8 cellular contexts compared by ENCODE assay signal in the genomic region with DNA sequence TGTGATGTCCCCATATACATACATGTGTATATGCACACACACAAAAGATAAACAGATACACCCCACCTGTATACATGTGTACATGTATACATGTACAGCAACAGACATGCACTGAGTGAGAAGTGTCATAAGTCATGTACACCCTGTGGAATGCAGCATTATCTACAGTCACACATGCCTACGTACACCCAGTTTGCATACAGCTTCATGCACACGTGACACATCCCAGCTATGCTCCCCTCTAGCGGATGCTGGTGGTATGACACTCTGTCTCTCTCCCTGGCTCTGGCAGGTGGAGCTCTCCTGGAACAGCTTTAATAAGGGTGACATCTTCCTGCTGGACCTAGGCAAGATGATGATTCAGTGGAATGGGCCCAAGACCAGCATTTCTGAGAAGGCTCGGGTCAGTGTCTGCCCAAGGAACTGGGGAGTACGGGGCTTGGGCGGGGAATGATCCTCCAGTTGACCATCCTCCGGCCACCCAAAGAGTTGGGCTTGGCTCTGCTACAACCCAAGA. TPM values are rescaled to one million over a fixed set of nuclear protein-coding genes. Genes with fewer than 3 reads are reported as not detected.
DNase-seq lines count a peak whose midpoint lies in the region; ATAC-seq and TF ChIP-seq lines count a peak whose summit lies in the region.

No MANE protein-coding gene starts in this region.

- H3K9me2 ChIP-seq in GM23338 (ENCODE audit: insufficient read depth) = no peaks in the 10 kb centered on the region
- H3K9me2 ChIP-seq in SK-N-SH = no peaks in the 10 kb centered on the region

- intact Hi-C loops in activated naive CD4-positive, alpha-beta T cell treated with anti-CD3 and anti-CD28 coated beads for 36 hours (cut with micrococcal nuclease) = loop anchor here (1.0 kb wide), 3 partner anchors 23 to 142 kb away; partner anchors contain the start of gene DLEC1
- intact Hi-C loops in Right ventricle myocardium superior (cut with DNase I) = no loop called here

- TF ChIP-seq CTCF in GM23338 (conservative IDR thresholded peaks at IDR 0.05; ENCODE audit: low read depth in 2 of 2) (peak; percentile 82 to 93), SK-N-SH (IDR thresholded peaks at IDR 0.05) (peak; percentile 82)

- CTCF ChIA-PET in SK-N-SH (lab: Yijun Ruan, JAX) = interaction anchor here (0.6 to 2.4 kb wide), 33 partner anchors 9 to 483 kb away, joined by 3 to 17 read pairs (median 4); no protein-coding TSS in a partner anchor
- CTCF ChIA-PET in activated naive CD4-positive, alpha-beta T cell treated with anti-CD3 and anti-CD28 coated beads for 36 hours (lab: Charles Lee) = interaction anchor here (0.5 to 1.9 kb wide), 17 partner anchors 10 to 814 kb away, joined by 3 to 18 read pairs (median 3); partner anchors contain the start of genes DLEC1, EXOG and XYLB

- ATAC-seq in GM23338 (peak; percentile 11), Right ventricle myocardium superior (ENCODE audit: poor library complexity) (no peak)

- peaks cover 12% of the 10 kb centered on the region for H3K27me3 Mint-ChIP-seq in GM23338 (ENCODE audit: insufficient read depth, low read depth, poor library complexity)
- H3K27me3 Mint-ChIP-seq in activated naive CD4-positive, alpha-beta T cell treated with anti-CD3 and anti-CD28 coated beads for 36 hours (ENCODE audit: low read depth) = no peaks in the 10 kb centered on the region

- peaks cover 21% of the 10 kb centered on the region for H3K4me1 Mint-ChIP-seq in GM23338
- H3K4me1 Mint-ChIP-seq in activated naive CD4-positive, alpha-beta T cell treated with anti-CD3 and anti-CD28 coated beads for 36 hours (ENCODE audit: low read depth) = peaks cover 48% of the 10 kb centered on the region

- H3K9me3 Mint-ChIP-seq in GM23338 = no peaks in the 10 kb centered on the region
- H3K9me3 Mint-ChIP-seq in activated naive CD4-positive, alpha-beta T cell treated with anti-CD3 and anti-CD28 coated beads for 36 hours = no peaks in the 10 kb centered on the region

- H3K36me3 Mint-ChIP-seq in GM23338 (ENCODE audit: low read depth) = 0 out of 3 replicates have a peak, but pooled peaks cover 3% of the 10 kb centered on the region
- H3K36me3 Mint-ChIP-seq in activated naive CD4-positive, alpha-beta T cell treated with anti-CD3 and anti-CD28 coated beads for 36 hours (ENCODE audit: low read depth) = peaks cover 28% of the 10 kb centered on the region

- H4K20me1 ChIP-seq in GM23338 (replicated peaks; ENCODE audit: insufficient read depth) (no peaks in the 10 kb centered on the region), SK-N-SH (ENCODE audit: insufficient read depth) (no peaks in the 10 kb centered on the region)

- TF ChIP-seq RAD21 in SK-N-SH (IDR thresholded peaks at IDR 0.05; ENCODE audit: low read length) = peak; percentile 68

- POLR2A ChIA-PET in SK-N-SH (lab: Yijun Ruan, JAX) = interaction anchor here (0.6 to 1.1 kb wide), 2 partner anchors 140 to 406 kb away, joined by 3 read pairs; partner anchors contain the start of gene ACAA1

- H3K4me1 ChIP-seq in GM23338 (ENCODE audit: insufficient read depth) = peaks cover 18% of the 10 kb centered on the region
- peaks cover 5 to 19% of the 10 kb centered on the region in 2 experiments; a peak in 3 of 4 replicates for H3K4me1 ChIP-seq in SK-N-SH (ENCODE audit: control insufficient read depth in 1 of 2, insufficient read depth in 2 of 2, low read depth in 1 of 2, low read length in 1 of 2)

- WGBS in SK-N-SH (ENCODE audit: low lambda C conversion rate) = 44% methylated on average over 7 of the region's 7 CpGs

- H3K27ac Mint-ChIP-seq in GM23338 = no peak overlapping the region
- H3K27ac Mint-ChIP-seq in activated naive CD4-positive, alpha-beta T cell treated with anti-CD3 and anti-CD28 coated beads for 36 hours = peak overlapping the region; percentile 93

- no peaks in the 10 kb centered on the region for H3K36me3 ChIP-seq in GM23338 (ENCODE audit: insufficient read depth)
- peaks cover 0 to 2% of the 10 kb centered on the region in 2 experiments for H3K36me3 ChIP-seq in SK-N-SH (replicated peaks in 1 of 2; ENCODE audit: control insufficient read depth in 1 of 2, insufficient read depth in 2 of 2, low read length in 1 of 2)

- H2AFZ ChIP-seq in GM23338 (no peak overlapping the region), SK-N-SH (ENCODE audit: low read depth) (no peak overlapping the region)

- no peaks in the 10 kb centered on the region; the same call in 1 of the 2 replicates for H3K27me3 ChIP-seq in GM23338 (ENCODE audit: insufficient read depth)
- H3K27me3 ChIP-seq in SK-N-SH (ENCODE audit: insufficient read depth) = no peaks in the 10 kb centered on the region

- no peak overlapping the region for H3K4me3 Mint-ChIP-seq in GM23338
- H3K4me3 Mint-ChIP-seq in activated naive CD4-positive, alpha-beta T cell treated with anti-CD3 and anti-CD28 coated beads for 36 hours = no peak overlapping the region

- H3K4me2 ChIP-seq in GM23338 (no peak overlapping the region), SK-N-SH (no peak overlapping the region)

- H3K79me2 ChIP-seq in GM23338 (replicated peaks; ENCODE audit: insufficient read depth) (no peaks in the 10 kb centered on the region), SK-N-SH (ENCODE audit: insufficient read depth) (no peaks in the 10 kb centered on the region)

- no peak overlapping the region for H3K9ac ChIP-seq in SK-N-SH

- peaks cover 4% of the 10 kb centered on the region; the same call in 1 of the 2 replicates for H3F3A ChIP-seq in GM23338 (replicated peaks; ENCODE audit: low read depth)
- H3F3A ChIP-seq in SK-N-SH (replicated peaks; ENCODE audit: insufficient read depth) = peaks cover 4% of the 10 kb centered on the region

- H3K27ac ChIP-seq in GM23338 (ENCODE audit: low read depth) (no peak overlapping the region), SK-N-SH (ENCODE audit: low read depth in 2 of 2, low read length in 1 of 2) (no peak overlapping the region)

- H3K4me3 ChIP-seq in GM23338 = no peak overlapping the region
- H3K4me3 ChIP-seq in SK-N-SH (ENCODE audit: low read depth in 2 of 2, low read length in 1 of 2) = no peak overlapping the region

- H3K9me3 ChIP-seq in SK-N-SH = no peaks in the 10 kb centered on the region

- DNase-seq in GM03348 (ENCODE audit: low spot score) (peak; percentile 80), GM23338 (ENCODE audit: low spot score) (peak; percentile 85), Kasumi-1 (lab: John Stamatoyannopoulos, UW) (peak; percentile 81 to 90), SK-N-SH (peak; percentile 82), Right ventricle myocardium superior (peak; percentile 70), renal cortical epithelial cell (ENCODE audit: low read depth) (peak; percentile 77), globus pallidus (ENCODE audit: low spot score) (no peak)
- peak; percentile 94 for DNase-seq in activated naive CD4-positive, alpha-beta T cell treated with anti-CD3 and anti-CD28 coated beads for 36 hours

- no peak for TF ChIP-seq EP300 in SK-N-SH (IDR thresholded peaks at IDR 0.05; ENCODE audit: borderline replicate concordance in 1 of 2, low read depth in 1 of 2, low read length in 1 of 2)

TF ChIP-seq in GM23338, 12 proteins besides CTCF, POLR2A, EP300 and RAD21:
- TF ChIP-seq CREB1 (CRISPR knock-in tag; IDR thresholded peaks at IDR 0.05; ENCODE audit: low read depth) (peak; percentile 48), EZH2 (IDR thresholded peaks at IDR 0.05; ENCODE audit: low read depth, unreplicated experiment) (no peak)

TF ChIP-seq in SK-N-SH, 30 proteins besides CTCF, POLR2A, EP300 and RAD21 (continues in another document):
- TF ChIP-seq GATA2 (CRISPR knock-in tag; IDR thresholded peaks at IDR 0.05) (no peak), MXI1 (IDR thresholded peaks at IDR 0.05; ENCODE audit: low read depth, low read length) (peak; percentile 95), NFIC (IDR thresholded peaks at IDR 0.05; ENCODE audit: borderline replicate concordance) (no peak), SIN3A (IDR thresholded peaks at IDR 0.05; ENCODE audit: borderline replicate concordance, low read depth, low read length) (peak; percentile 79), RFX5 (IDR thresholded peaks at IDR 0.05; ENCODE audit: low read length) (no peak), POLR2AphosphoS5 (IDR thresholded peaks at IDR 0.05; ENCODE audit: low read depth, low read length) (no peak), RCOR1 (IDR thresholded peaks at IDR 0.05; ENCODE audit: low read length) (0 out of 2 replicates have a peak, but pooled peaks have one; percentile 41), TCF12 (IDR thresholded peaks at IDR 0.05) (no peak)
- TF ChIP-seq, protein P1, sequence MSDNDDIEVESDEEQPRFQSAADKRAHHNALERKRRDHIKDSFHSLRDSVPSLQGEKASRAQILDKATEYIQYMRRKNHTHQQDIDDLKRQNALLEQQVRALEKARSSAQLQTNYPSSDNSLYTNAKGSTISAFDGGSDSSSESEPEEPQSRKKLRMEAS (IDR thresholded peaks at IDR 0.05; ENCODE audit: low read depth) = peak; percentile 88

RNA-seq across cellular contexts. Expression of gene VILL, which starts 6.3 kb away (rescaled TPM):
- 4.2 and 9.8 TPM in 2 replicates for total RNA-seq in GM23338 (2014; rRNA removed; shearing (Covaris generic))
- polyA plus RNA-seq in GM23338 (2016; fragmentation: Nextera tagmentation; extraction: Ambion mirVana) (2.7 and 3.4 TPM in 2 replicates), SK-N-SH (2012; rRNA removed) (8.6 and 8.8 TPM in 2 replicates)
- 2.4 and 3.9 TPM in 2 replicates for polyA plus RNA-seq in SK-N-SH (2012; cell fraction: cytosol; rRNA removed)
- polyA plus RNA-seq in SK-N-SH (2012; cell fraction: nucleus; rRNA removed) = 28.7 and 29.0 TPM in 2 replicates
- total RNA-seq in activated naive CD4-positive, alpha-beta T cell treated with anti-CD3 and anti-CD28 coated beads for 36 hours = 10 to 100 TPM; 13.7 to 14.2 TPM
- total RNA-seq in Right ventricle myocardium superior (4.0 TPM), renal cortical epithelial cell (4.0 and 4.5 TPM in 2 replicates)

RNA-seq across cellular contexts. Expression of gene PLCD1, which starts 32.6 kb away (rescaled TPM):
- total RNA-seq in GM23338 (2014; rRNA removed; shearing (Covaris generic)) = 21.3 and 24.4 TPM in 2 replicates
- polyA plus RNA-seq in GM23338 (2016; fragmentation: Nextera tagmentation; extraction: Ambion mirVana) (15.3 and 16.0 TPM in 2 replicates), SK-N-SH (2012; rRNA removed) (15.2 and 20.2 TPM in 2 replicates)
- 7.3 and 10.6 TPM in 2 replicates for polyA plus RNA-seq in SK-N-SH (2012; cell fraction: cytosol; rRNA removed)
- polyA plus RNA-seq in SK-N-SH (2012; cell fraction: nucleus; rRNA removed) = 65.0 and 85.7 TPM in 2 replicates
- total RNA-seq in activated naive CD4-positive, alpha-beta T cell treated with anti-CD3 and anti-CD28 coated beads for 36 hours = 10 to 100 TPM; 10.6 to 10.8 TPM
- total RNA-seq in Right ventricle myocardium superior (8.5 TPM), renal cortical epithelial cell (20.5 and 28.1 TPM in 2 replicates)

RNA-seq across cellular contexts. Expression of gene DLEC1, which starts 42.2 kb away (rescaled TPM):
- total RNA-seq in GM23338 (2014; rRNA removed; shearing (Covaris generic)) = 0.19 and 0.31 TPM in 2 replicates
- polyA plus RNA-seq in GM23338 (2016; fragmentation: Nextera tagmentation; extraction: Ambion mirVana) (0.66 and 0.71 TPM in 2 replicates), SK-N-SH (2012; rRNA removed) (0.02 TPM in 1 of 2 replicates, not detected in the other)
- polyA plus RNA-seq in SK-N-SH (2012; cell fraction: cytosol; rRNA removed) = not detected in 2 replicates
- 0.01 TPM in 2 replicates for polyA plus RNA-seq in SK-N-SH (2012; cell fraction: nucleus; rRNA removed)
- total RNA-seq in activated naive CD4-positive, alpha-beta T cell treated with anti-CD3 and anti-CD28 coated beads for 36 hours = under 1 TPM; 0.17 to 0.19 TPM
- total RNA-seq in Right ventricle myocardium superior (0.16 TPM), renal cortical epithelial cell (0.20 TPM in 1 of 2 replicates, not detected in the other)
